Comparison of ENCODE assay signal across 1 cellular context in the genomic region with DNA sequence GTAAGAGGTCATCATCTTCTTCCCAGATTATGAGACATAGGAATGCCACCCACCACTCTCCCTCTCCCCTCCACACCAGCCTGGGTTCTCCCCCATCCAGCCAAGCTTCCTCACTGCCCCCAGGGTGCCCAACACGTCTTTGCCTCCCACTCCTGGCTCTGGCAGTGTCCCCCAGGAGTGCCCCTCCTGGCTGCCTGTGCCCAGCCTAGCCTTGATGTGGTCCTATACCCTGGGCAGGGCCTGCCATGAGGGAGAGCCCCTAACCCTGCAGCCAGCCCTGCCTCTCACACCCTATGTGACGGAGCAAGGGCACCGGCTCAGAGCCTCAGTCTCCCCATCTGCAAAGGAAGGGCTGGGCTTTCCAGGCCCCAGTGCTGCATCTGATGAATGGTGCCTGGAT. TPM values are rescaled to one million over a fixed set of nuclear protein-coding genes. Genes with fewer than 3 reads are reported as not detected.
"Had no signal": no experiment of that assay in that cellular context is flagged by ENCODE, and none has a peak within 500 bp of the region (broad histone marks: within the 10 kb centered on the region; RNA-seq: fewer than 3 reads in every experiment).

No MANE protein-coding gene starts in this region.

RNA-seq across cellular contexts. Expression of gene KCNJ12, which starts 33.8 kb away (rescaled TPM):
- polyA plus RNA-seq: naive thymus-derived CD4-positive, alpha-beta T cell had no signal
